In the genomic region with DNA sequence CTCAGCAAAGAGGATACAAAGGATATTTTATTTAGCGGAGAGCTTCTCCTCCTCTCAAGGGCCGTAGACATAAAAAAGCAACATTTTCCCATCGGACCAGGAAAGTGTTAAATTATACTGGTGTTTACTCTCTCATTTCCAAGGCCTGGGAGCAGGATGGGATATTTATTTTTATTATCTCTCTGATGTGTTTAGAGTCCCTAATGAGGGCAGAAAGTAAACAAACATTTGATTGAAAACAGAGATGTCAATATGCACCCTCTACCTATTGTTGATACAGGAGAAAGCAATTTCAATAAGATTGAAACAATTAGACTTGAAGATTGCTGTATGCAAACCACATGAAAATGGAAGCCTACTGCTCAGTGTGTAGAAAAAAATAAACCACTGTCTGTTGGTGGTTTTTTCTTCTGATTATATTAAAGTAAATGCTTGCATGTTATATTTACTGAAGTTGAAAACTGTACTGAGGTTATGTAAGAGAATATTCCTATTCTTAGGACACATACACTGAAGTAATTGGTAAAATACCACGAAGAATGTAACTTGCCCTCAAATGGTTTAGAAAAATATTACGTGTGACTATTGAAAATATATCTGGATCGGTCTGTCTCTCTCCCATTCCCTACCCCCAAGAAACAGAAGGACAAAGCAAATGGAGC, we compare ENCODE assay signal across 21 cellular contexts.
"Had no signal": no experiment of that assay in that cellular context is flagged by ENCODE, and none has a peak within 500 bp of the region (broad histone marks: within the 10 kb centered on the region; RNA-seq: fewer than 3 reads in every experiment).

No MANE protein-coding gene starts in this region.

- ATAC-seq: activated CD8-positive, alpha-beta T cell treated with anti-CD3 and anti-CD28 coated beads for 36 hours; foreskin keratinocyte; natural killer cell had no signal

- H3K4me1 ChIP-seq: foreskin keratinocyte, transverse colon had no signal

- H3K27me3 Mint-ChIP-seq: activated B cell treated with CpG ODN at 0.5 μM for 24 hours; activated CD8-positive, alpha-beta T cell treated with anti-CD3 and anti-CD28 coated beads for 36 hours; activated naive CD8-positive, alpha-beta T cell; central memory CD8-positive, alpha-beta T cell had no signal

- DNase-seq: activated B cell treated with CpG ODN at 0.5 μM for 24 hours; activated CD4-positive, alpha-beta T cell treated with anti-CD3 and anti-CD28 coated beads for 48 hours; activated CD8-positive, alpha-beta T cell treated with anti-CD3 and anti-CD28 coated beads for 36 hours; activated gamma-delta T cell; activated T-cell treated with anti-CD3 and anti-CD28 coated beads, Interleukin-2, amount 50 U/mL, for 48 hours; brain microvascular endothelial cell; cortex of kidney; effector memory CD4-positive, alpha-beta T cell; foreskin keratinocyte; head of caudate nucleus; natural killer cell; occipital lobe; stimulated activated CD4-positive, alpha-beta T cell treated with anti-CD3 and anti-CD28 coated beads, Interleukin-15, amount 100 ng/mL, for 24 hours; stimulated activated CD4-positive, alpha-beta T cell treated with anti-CD3 and anti-CD28 coated beads, Interleukin-4, amount 100 ng/mL, for 24 hours; stimulated activated naive CD4-positive, alpha-beta T cell treated with Interleukin-2 at 50 U/mL for 16 hours; substantia nigra; transverse colon had no signal

- H3K36me3 ChIP-seq: brain microvascular endothelial cell, right atrium auricular region, transverse colon had no signal

- H3K9me3 Mint-ChIP-seq: activated B cell treated with CpG ODN at 0.5 μM for 24 hours; activated CD8-positive, alpha-beta T cell treated with anti-CD3 and anti-CD28 coated beads for 36 hours; central memory CD8-positive, alpha-beta T cell; natural killer cell had no signal

- H3K27ac Mint-ChIP-seq: activated B cell treated with CpG ODN at 0.5 μM for 24 hours; activated CD8-positive, alpha-beta T cell treated with anti-CD3 and anti-CD28 coated beads for 36 hours; activated naive CD8-positive, alpha-beta T cell had no signal

- H3K4me3 Mint-ChIP-seq: activated B cell treated with CpG ODN at 0.5 μM for 24 hours; activated CD8-positive, alpha-beta T cell treated with anti-CD3 and anti-CD28 coated beads for 36 hours; activated naive CD8-positive, alpha-beta T cell; central memory CD8-positive, alpha-beta T cell; natural killer cell had no signal

- H3K4me3 ChIP-seq: right atrium auricular region, skin epidermis, transverse colon had no signal

- H3K27ac ChIP-seq: brain microvascular endothelial cell, foreskin keratinocyte, right atrium auricular region, transverse colon had no signal

- H3K27me3 ChIP-seq: brain microvascular endothelial cell, foreskin keratinocyte, right atrium auricular region, transverse colon had no signal

- H3K36me3 Mint-ChIP-seq: natural killer cell had no signal

- H3K9me3 ChIP-seq: right atrium auricular region, transverse colon had no signal
